Comparison of ENCODE assay signal across 25 cellular contexts in genomic region chr5:2914022-2914661, GRCh38.
DNase-seq lines count a peak whose midpoint lies in the region; ATAC-seq and TF ChIP-seq lines count a peak whose summit lies in the region.
"Had no signal": no experiment of that assay in that cellular context is flagged by ENCODE, and none has a peak within 500 bp of the region (broad histone marks: within the 10 kb centered on the region; RNA-seq: fewer than 3 reads in every experiment).

No MANE protein-coding gene starts in this region.

- no peak overlapping the region for H4K12ac ChIP-seq in trophoblast cell (ENCODE audit: low read depth, low read length)

- H3K4me1 ChIP-seq in GM23338 (ENCODE audit: insufficient read depth) = peaks cover 28% of the 10 kb centered on the region
- no peaks in the 10 kb centered on the region for H3K4me1 ChIP-seq in trophoblast cell (ENCODE audit: control insufficient read depth in 1 of 2, insufficient read depth in 2 of 2, low read length in 2 of 2)

- DNase-seq in GM23338 (ENCODE audit: low spot score) (peak; percentile 21), LNCaP clone FGC (ENCODE audit: low read depth) (peak; percentile 8), islet precursor cell (peak; percentile 32), trophoblast cell (no peak), NK-92 (lab: John Stamatoyannopoulos, UW; ENCODE audit: unreplicated experiment) (no peak), AML-193 (lab: John Stamatoyannopoulos, UW) (no peak)
- DNase-seq: 8988T; ACHN; CD4-positive, CD25-positive, alpha-beta regulatory T cell; DMS153; DND-41; GM23248; Kasumi-1; NCI-H1105 treated with DMSO at 0.1 percent for 48 hours; NCI-H146; NCI-H1930; NCI-H2107; NCI-H524 treated with DMSO at 0.1 percent for 48 hours; NCI-H774; PC-9; Right ventricle myocardium superior had no signal

- no peaks in the 10 kb centered on the region for H3K9me2 ChIP-seq in GM23338 (ENCODE audit: insufficient read depth)

- H3K9ac ChIP-seq in trophoblast cell (ENCODE audit: low read length) = no peak overlapping the region
- H3K9ac ChIP-seq: GM23248 had no signal

- no peak overlapping the region for H4K91ac ChIP-seq in trophoblast cell (ENCODE audit: low read depth, low read length)

- no peak overlapping the region for H2AK5ac ChIP-seq in trophoblast cell (ENCODE audit: low read length)

- H3K4me2 ChIP-seq in GM23338 = peak overlapping the region; percentile 34
- H3K4me2 ChIP-seq in trophoblast cell (ENCODE audit: low read length) = no peak overlapping the region
- H3K4me2 ChIP-seq: PC-9 had no signal

- peaks cover 37% of the 10 kb centered on the region for H3K4me1 Mint-ChIP-seq in GM23338

- H3K4me3 ChIP-seq in GM23338 = peak overlapping the region; percentile 14
- no peak overlapping the region for H3K4me3 ChIP-seq in LNCaP clone FGC (ENCODE audit: low read depth, low read length)
- peak overlapping the region; percentile 16 for H3K4me3 ChIP-seq in trophoblast cell (ENCODE audit: low read depth, low read length)
- H3K4me3 ChIP-seq: GM23248, K562, PC-9 had no signal

- no peak overlapping the region for H2AFZ ChIP-seq in GM23338
- H2AFZ ChIP-seq in trophoblast cell (ENCODE audit: insufficient read depth, low read length, poor library complexity) = no peak overlapping the region
- H2AFZ ChIP-seq: GM23248, PC-9 had no signal

- H3K27me3 Mint-ChIP-seq in GM23338 (ENCODE audit: insufficient read depth, low read depth, poor library complexity) = peaks cover 22% of the 10 kb centered on the region
- H3K27me3 Mint-ChIP-seq: CD4-positive, CD25-positive, alpha-beta regulatory T cell had no signal

- no peaks in the 10 kb centered on the region for H4K20me1 ChIP-seq in GM23338 (replicated peaks; ENCODE audit: insufficient read depth)

- no peaks in the 10 kb centered on the region for H3K79me1 ChIP-seq in trophoblast cell (ENCODE audit: low read length)

- no peak overlapping the region for H3K14ac ChIP-seq in trophoblast cell (ENCODE audit: low read length)

- no peak overlapping the region for H2BK12ac ChIP-seq in trophoblast cell (ENCODE audit: low read length)

- TF ChIP-seq CTCF in GM23338 (conservative IDR thresholded peaks at IDR 0.05; ENCODE audit: low read depth in 2 of 2) (no peak), LNCaP clone FGC (IDR thresholded peaks at IDR 0.05; ENCODE audit: control insufficient read depth, extremely low read depth, insufficient read depth) (no peak)

- H3K27ac ChIP-seq in GM23338 (ENCODE audit: low read depth) (no peak overlapping the region), trophoblast cell (ENCODE audit: low read depth, low read length) (no peak overlapping the region)
- H3K27ac ChIP-seq: GM23248, PC-9 had no signal

- H4K8ac ChIP-seq in trophoblast cell (ENCODE audit: low read depth, low read length) = no peak overlapping the region

- ATAC-seq in GM23338 = peak; percentile 25; the same call in 2 of the 3 replicates
- ATAC-seq in GM21576 (IDR thresholded peaks at IDR 0.05; ENCODE audit: unreplicated experiment) = no peak
- no peak for ATAC-seq in HG02610 (IDR thresholded peaks at IDR 0.05; ENCODE audit: unreplicated experiment)
- ATAC-seq: HCT116 had no signal

- H3K18ac ChIP-seq in trophoblast cell (ENCODE audit: low read length) = no peak overlapping the region

- peaks cover 30% of the 10 kb centered on the region for H3K27me3 ChIP-seq in GM23338 (ENCODE audit: insufficient read depth)
- peaks cover 7% of the 10 kb centered on the region for H3K27me3 ChIP-seq in trophoblast cell (ENCODE audit: insufficient read depth, low read length)

- H3F3A ChIP-seq in GM23338 (replicated peaks; ENCODE audit: low read depth) = peaks cover 3% of the 10 kb centered on the region

- no CpG with 5 or more reads among the region's 18 CpGs for WGBS in trophoblast cell (ENCODE audit: extremely low coverage, insufficient coverage, insufficient read length)

- no peak overlapping the region for H2BK120ac ChIP-seq in trophoblast cell (ENCODE audit: insufficient read depth, low read length, poor library complexity)

- H3K27ac Mint-ChIP-seq in GM23338 = no peak overlapping the region
- H3K27ac Mint-ChIP-seq: CD4-positive, CD25-positive, alpha-beta regulatory T cell had no signal

- H3K36me3 Mint-ChIP-seq in GM23338 (ENCODE audit: low read depth) = no peaks in the 10 kb centered on the region; the same call in 2 of the 3 replicates
- H3K36me3 Mint-ChIP-seq: CD4-positive, CD25-positive, alpha-beta regulatory T cell had no signal

- H3K79me2 ChIP-seq in GM23338 (replicated peaks; ENCODE audit: insufficient read depth) (no peaks in the 10 kb centered on the region), trophoblast cell (ENCODE audit: control insufficient read depth, insufficient read depth, low read length, poor library complexity) (no peaks in the 10 kb centered on the region)

- no peaks in the 10 kb centered on the region for H3K9me3 Mint-ChIP-seq in GM23338

- H3K9me3 ChIP-seq in trophoblast cell (ENCODE audit: insufficient read depth, low read depth, low read length) = no peaks in the 10 kb centered on the region

- H3K23ac ChIP-seq in trophoblast cell (ENCODE audit: low read length) = no peak overlapping the region

- no peaks in the 10 kb centered on the region for H3K36me3 ChIP-seq in GM23338 (ENCODE audit: insufficient read depth)
- no peaks in the 10 kb centered on the region for H3K36me3 ChIP-seq in trophoblast cell (ENCODE audit: control insufficient read depth in 1 of 2, insufficient read depth in 2 of 2, low read length in 2 of 2)

- H2BK5ac ChIP-seq in trophoblast cell (ENCODE audit: low read depth, low read length, poor library complexity) = no peak overlapping the region

- H3K4ac ChIP-seq in trophoblast cell (ENCODE audit: low read depth, low read length) = no peak overlapping the region

- no peak overlapping the region for H3K4me3 Mint-ChIP-seq in GM23338
- H3K4me3 Mint-ChIP-seq: CD4-positive, CD25-positive, alpha-beta regulatory T cell had no signal

TF ChIP-seq in GM23338, 12 proteins besides CTCF, POLR2A, EP300 and RAD21:
- no peak for TF ChIP-seq EZH2 (IDR thresholded peaks at IDR 0.05; ENCODE audit: low read depth, unreplicated experiment)
- no peak for TF ChIP-seq POLR2AphosphoS5 (IDR thresholded peaks at IDR 0.05; ENCODE audit: low read depth)
- TF ChIP-seq, protein P1, sequence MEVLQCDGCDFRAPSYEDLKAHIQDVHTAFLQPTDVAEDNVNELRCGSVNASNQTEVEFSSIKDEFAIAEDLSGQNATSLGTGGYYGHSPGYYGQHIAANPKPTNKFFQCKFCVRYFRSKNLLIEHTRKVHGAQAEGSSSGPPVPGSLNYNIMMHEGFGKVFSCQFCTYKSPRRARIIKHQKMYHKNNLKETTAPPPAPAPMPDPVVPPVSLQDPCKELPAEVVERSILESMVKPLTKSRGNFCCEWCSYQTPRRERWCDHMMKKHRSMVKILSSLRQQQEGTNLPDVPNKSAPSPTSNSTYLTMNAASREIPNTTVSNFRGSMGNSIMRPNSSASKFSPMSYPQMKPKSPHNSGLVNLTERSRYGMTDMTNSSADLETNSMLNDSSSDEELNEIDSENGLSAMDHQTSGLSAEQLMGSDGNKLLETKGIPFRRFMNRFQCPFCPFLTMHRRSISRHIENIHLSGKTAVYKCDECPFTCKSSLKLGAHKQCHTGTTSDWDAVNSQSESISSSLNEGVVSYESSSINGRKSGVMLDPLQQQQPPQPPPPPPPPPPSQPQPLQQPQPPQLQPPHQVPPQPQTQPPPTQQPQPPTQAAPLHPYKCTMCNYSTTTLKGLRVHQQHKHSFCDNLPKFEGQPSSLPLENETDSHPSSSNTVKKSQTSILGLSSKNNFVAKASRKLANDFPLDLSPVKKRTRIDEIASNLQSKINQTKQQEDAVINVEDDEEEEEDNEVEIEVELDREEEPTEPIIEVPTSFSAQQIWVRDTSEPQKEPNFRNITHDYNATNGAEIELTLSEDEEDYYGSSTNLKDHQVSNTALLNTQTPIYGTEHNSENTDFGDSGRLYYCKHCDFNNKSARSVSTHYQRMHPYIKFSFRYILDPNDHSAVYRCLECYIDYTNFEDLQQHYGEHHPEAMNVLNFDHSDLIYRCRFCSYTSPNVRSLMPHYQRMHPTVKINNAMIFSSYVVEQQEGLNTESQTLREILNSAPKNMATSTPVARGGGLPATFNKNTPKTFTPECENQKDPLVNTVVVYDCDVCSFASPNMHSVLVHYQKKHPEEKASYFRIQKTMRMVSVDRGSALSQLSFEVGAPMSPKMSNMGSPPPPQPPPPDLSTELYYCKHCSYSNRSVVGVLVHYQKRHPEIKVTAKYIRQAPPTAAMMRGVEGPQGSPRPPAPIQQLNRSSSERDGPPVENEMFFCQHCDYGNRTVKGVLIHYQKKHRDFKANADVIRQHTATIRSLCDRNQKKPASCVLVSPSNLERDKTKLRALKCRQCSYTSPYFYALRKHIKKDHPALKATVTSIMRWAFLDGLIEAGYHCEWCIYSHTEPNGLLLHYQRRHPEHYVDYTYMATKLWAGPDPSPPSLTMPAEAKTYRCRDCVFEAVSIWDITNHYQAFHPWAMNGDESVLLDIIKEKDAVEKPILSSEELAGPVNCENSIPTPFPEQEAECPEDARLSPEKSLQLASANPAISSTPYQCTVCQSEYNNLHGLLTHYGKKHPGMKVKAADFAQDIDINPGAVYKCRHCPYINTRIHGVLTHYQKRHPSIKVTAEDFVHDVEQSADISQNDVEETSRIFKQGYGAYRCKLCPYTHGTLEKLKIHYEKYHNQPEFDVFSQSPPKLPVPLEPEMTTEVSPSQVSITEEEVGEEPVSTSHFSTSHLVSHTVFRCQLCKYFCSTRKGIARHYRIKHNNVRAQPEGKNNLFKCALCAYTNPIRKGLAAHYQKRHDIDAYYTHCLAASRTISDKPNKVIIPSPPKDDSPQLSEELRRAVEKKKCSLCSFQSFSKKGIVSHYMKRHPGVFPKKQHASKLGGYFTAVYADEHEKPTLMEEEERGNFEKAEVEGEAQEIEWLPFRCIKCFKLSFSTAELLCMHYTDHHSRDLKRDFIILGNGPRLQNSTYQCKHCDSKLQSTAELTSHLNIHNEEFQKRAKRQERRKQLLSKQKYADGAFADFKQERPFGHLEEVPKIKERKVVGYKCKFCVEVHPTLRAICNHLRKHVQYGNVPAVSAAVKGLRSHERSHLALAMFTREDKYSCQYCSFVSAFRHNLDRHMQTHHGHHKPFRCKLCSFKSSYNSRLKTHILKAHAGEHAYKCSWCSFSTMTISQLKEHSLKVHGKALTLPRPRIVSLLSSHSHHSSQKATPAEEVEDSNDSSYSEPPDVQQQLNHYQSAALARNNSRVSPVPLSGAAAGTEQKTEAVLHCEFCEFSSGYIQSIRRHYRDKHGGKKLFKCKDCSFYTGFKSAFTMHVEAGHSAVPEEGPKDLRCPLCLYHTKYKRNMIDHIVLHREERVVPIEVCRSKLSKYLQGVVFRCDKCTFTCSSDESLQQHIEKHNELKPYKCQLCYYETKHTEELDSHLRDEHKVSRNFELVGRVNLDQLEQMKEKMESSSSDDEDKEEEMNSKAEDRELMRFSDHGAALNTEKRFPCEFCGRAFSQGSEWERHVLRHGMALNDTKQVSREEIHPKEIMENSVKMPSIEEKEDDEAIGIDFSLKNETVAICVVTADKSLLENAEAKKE (CRISPR knock-in tag; IDR thresholded peaks at IDR 0.05) = no peak

Comparison
In these comparisons a context has a peak if more than half of its experiments do, and no peak if none do; other contexts are left out.
1. DNase-seq: peak in GM23338 (single experiment), LNCaP clone FGC (single experiment) and islet precursor cell (single experiment); none in trophoblast cell (0 of 2), NK-92 (single experiment) and AML-193 (0 of 2).